ENCODE assay signal across 8 cellular contexts in the genomic region with DNA sequence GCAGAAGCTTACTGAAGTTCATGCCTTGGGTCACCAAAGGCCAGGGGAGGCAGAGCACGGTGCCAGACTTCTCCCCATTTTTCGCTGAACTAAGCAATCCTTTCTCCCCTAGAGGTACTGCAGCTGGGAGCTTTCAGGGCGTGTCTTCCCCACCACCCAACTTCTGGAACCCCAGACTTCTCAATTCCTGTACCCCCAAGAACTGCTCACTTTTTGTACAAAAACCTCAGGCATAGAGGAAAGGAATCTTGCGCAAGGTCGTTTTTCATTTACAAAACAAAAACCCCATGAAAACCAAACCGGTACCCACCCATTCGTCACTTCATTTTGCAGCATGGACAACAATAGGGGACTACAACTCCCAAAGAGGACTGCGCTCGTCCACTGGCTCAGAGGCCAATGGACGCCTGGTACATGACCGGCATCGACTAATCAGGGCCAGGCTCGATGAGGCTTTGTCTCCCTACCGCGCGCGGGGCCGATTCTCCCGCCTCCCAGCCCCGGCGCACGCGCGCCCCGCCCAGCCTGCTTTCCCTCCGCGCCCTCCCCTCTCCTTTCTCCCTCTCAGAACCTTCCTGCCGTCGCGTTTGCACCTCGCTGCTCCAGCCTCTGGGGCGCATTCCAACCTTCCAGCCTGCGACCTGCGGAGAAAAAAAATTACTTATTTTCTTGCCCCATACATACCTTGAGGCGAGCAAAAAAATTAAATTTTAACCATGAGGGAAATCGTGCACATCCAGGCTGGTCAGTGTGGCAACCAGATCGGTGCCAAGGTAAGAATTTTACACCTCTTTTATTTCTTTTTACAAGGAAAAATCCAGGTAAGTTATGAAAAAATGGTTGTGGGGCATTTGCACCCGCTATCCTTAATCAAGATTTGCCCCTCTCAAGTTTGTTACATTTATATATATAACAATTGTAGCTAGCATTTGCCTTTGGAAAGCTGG. TPM values are rescaled to one million over a fixed set of nuclear protein-coding genes. Genes with fewer than 3 reads are reported as not detected.
DNase-seq lines count a peak whose midpoint lies in the region; ATAC-seq and FAIRE-seq lines count a peak whose summit lies in the region.

Gene TUBB (plus strand): TSS at position 562 of the 947 bp plus-strand sequence. CDS start 155 bp downstream, at position 717.

- H3K36me3 ChIP-seq in Karpas-422 (ENCODE audit: insufficient read depth, low read length) = peaks cover 28% of the 10 kb centered on the region
- peaks cover 2 to 24% of the 10 kb centered on the region in 2 donors for H3K36me3 ChIP-seq in esophagus (ENCODE audit: control insufficient read depth in 2 of 2, insufficient read depth in 2 of 2, low read length in 1 of 2)
- peaks cover 17% of the 10 kb centered on the region for H3K36me3 ChIP-seq in mucosa of stomach (ENCODE audit: control insufficient read depth, insufficient read depth, low read length)

- H3K9me3 ChIP-seq in Karpas-422 (ENCODE audit: low read length) (no peaks in the 10 kb centered on the region), esophagus (ENCODE audit: control insufficient read depth in 2 of 2, insufficient read depth in 1 of 2, low read depth in 1 of 2, low read length in 1 of 2) (no peaks in the 10 kb centered on the region), mucosa of stomach (ENCODE audit: control insufficient read depth, low read length) (no peaks in the 10 kb centered on the region)

- 0% methylated on average over 38 of the region's 38 CpGs for WGBS in esophagus, 2 donors

- H3K4me3 ChIP-seq in Karpas-422 (ENCODE audit: low read length) (peak within 1 kb of the TSS; percentile 98), esophagus (ENCODE audit: low read depth in 1 of 2, low read length in 2 of 2) (peak within 1 kb of the TSS; percentile 67 to 82), mucosa of stomach (ENCODE audit: low read length) (peak within 1 kb of the TSS; percentile 95)

- peaks cover 27% of the 10 kb centered on the region for H4K20me1 ChIP-seq in Karpas-422 (ENCODE audit: insufficient read depth, low read depth, low read length)

- no peak within 1 kb of the TSS for H2AFZ ChIP-seq in Karpas-422 (ENCODE audit: low read length)

- DNase-seq in DMS 273 (lab: John Stamatoyannopoulos, UW; ENCODE audit: unreplicated experiment) (peak; percentile 99), Karpas-422 (peak; percentile 98), RCC 7860 (ENCODE audit: low spot score) (peak; percentile 93)
- peak; percentile 94 to 97 for DNase-seq in activated T-cell treated with anti-CD3 and anti-CD28 coated beads, Interleukin-2, amount 50 U/mL, for 48 hours
- peak; percentile 97 for DNase-seq in stimulated activated CD8-positive, alpha-beta memory T cell treated with anti-CD3 and anti-CD28 coated beads, Interleukin-4, amount 100 ng/mL, for 48 hours

- H3K27ac ChIP-seq in Karpas-422 (ENCODE audit: low read length) (peak within 1 kb of the TSS; percentile 99), esophagus (ENCODE audit: low read depth in 2 of 2, low read length in 1 of 2) (peak within 1 kb of the TSS; percentile 95 to 98)

- H3K4me1 ChIP-seq in Karpas-422 (ENCODE audit: low read length) (peaks cover 43% of the 10 kb centered on the region), esophagus (ENCODE audit: control insufficient read depth in 2 of 2, insufficient read depth in 2 of 2, low read length in 1 of 2) (peaks cover 2 to 3% of the 10 kb centered on the region in 2 donors), mucosa of stomach (ENCODE audit: control insufficient read depth, insufficient read depth, low read length) (peaks cover 25% of the 10 kb centered on the region)

- peak; percentile 40 for ATAC-seq in GM21529 (IDR thresholded peaks at IDR 0.05; ENCODE audit: unreplicated experiment)

- H3K9me2 ChIP-seq in Karpas-422 (replicated peaks; ENCODE audit: insufficient read depth, low read length) = no peaks in the 10 kb centered on the region

- peaks cover 60% of the 10 kb centered on the region for H3K79me2 ChIP-seq in Karpas-422 (ENCODE audit: low read length)

- H3K27me3 ChIP-seq in Karpas-422 (ENCODE audit: low read length) = no peaks in the 10 kb centered on the region
- no peaks in the 10 kb centered on the region for H3K27me3 ChIP-seq in esophagus (ENCODE audit: control insufficient read depth in 1 of 2, insufficient read depth in 2 of 2, low read length in 2 of 2)
- H3K27me3 ChIP-seq in mucosa of stomach (ENCODE audit: control insufficient read depth, insufficient read depth, low read length) = no peaks in the 10 kb centered on the region

- H3K4me2 ChIP-seq in Karpas-422 (ENCODE audit: low read depth, low read length, poor library complexity, severe bottlenecking) = peak within 1 kb of the TSS; percentile 95

- H3K9ac ChIP-seq in Karpas-422 (ENCODE audit: low read length) (peak within 1 kb of the TSS; percentile 96), mucosa of stomach (ENCODE audit: low read length) (peak within 1 kb of the TSS; percentile 87)

- FAIRE-seq in RCC 7860 (lab: Jason Lieb, UNC) = peak; percentile 51

RNA-seq across cellular contexts. Expression of gene TUBB, which starts in this region (rescaled TPM):
- total RNA-seq in Karpas-422 (2014; rRNA removed; shearing (Covaris generic); ENCODE audit: low replicate concordance) = 403 and 427 TPM in 2 replicates
- polyA plus RNA-seq in esophagus = 100 to 1,000 TPM; 142 to 313 TPM

Comparison
In these comparisons a context has a peak if more than half of its experiments do, and no peak if none do; other contexts are left out.
1. Peak in every context shown above with its lines: DNase-seq, ATAC-seq, H3K4me3 ChIP-seq and H3K27ac ChIP-seq.